10 cellular contexts compared by ENCODE assay signal in the genomic region with DNA sequence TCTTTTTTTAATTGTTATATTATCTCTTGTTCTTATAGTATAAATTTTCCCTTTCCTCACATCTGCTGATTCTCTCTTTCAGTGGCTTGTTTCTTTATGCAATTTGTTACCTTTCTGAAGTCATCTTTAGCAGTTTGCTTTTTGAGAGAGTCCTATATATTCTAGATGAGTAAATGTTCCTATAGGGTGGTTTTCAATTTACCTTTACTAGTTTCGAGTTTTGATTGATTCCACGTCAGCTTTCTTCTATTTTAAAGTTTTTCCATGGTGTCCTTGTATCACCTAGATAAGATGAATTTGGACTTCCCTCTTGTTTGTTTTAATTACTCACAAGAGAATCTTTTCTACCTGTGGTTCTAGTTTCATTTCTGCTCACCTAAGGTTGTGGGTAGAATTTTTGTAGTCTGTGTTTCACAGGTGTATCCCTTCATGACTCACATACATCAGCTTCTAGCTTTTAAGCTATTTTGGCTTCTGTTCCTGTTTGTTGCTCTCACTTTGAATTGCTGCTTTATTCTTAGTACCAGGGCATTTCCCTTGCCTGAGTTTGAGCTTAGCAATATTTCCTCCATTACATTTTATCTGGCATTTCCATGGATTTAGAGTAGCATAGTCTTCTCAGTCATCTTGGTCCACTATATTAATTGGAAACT. TPM values are rescaled to one million over a fixed set of nuclear protein-coding genes. Genes with fewer than 3 reads are reported as not detected.
A peak's percentile ranks its signal among the peaks of the same experiment; 100 is the strongest.
DNase-seq lines count a peak whose midpoint lies in the region; ATAC-seq and TF ChIP-seq lines count a peak whose summit lies in the region.
"Had no signal": no experiment of that assay in that cellular context is flagged by ENCODE, and none has a peak within 500 bp of the region (broad histone marks: within the 10 kb centered on the region; RNA-seq: fewer than 3 reads in every experiment).

No MANE protein-coding gene starts in this region.

- peaks cover 3% of the 10 kb centered on the region for H3K79me2 ChIP-seq in SK-N-SH (ENCODE audit: insufficient read depth)

- ATAC-seq in SK-N-SH treated with all-trans-retinoic acid at 6 μM for 48 hours: no peak
- ATAC-seq in HG02588 (IDR thresholded peaks at IDR 0.05; ENCODE audit: unreplicated experiment): peak; percentile 84
- peak; percentile 86 for ATAC-seq in HG03521 (IDR thresholded peaks at IDR 0.05; ENCODE audit: unreplicated experiment)
- ATAC-seq in stimulated activated memory B cell treated with anti-CD40 and anti-IgM and Interleukin-4, amounts not matched to agents 10 μg/mL and 1 μg/mL and 100 μg/mL, for 72 hours: peak; percentile 98

- no peak overlapping the region for H3K9ac ChIP-seq in SK-N-SH

- no peak overlapping the region for H3K4me3 ChIP-seq in SK-N-SH (ENCODE audit: low read depth in 2 of 2, low read length in 1 of 2)

- H3K4me1 ChIP-seq in SK-N-SH (ENCODE audit: control insufficient read depth in 1 of 2, insufficient read depth in 2 of 2, low read depth in 1 of 2, low read length in 1 of 2): peaks cover 0 to 7% of the 10 kb centered on the region in 2 experiments; a peak in 3 of 4 replicates

- H3K27ac Mint-ChIP-seq in stimulated activated memory B cell treated with anti-CD40 and anti-IgM and Interleukin-4, amounts not matched to agents 10 μg/mL and 1 μg/mL and 100 μg/mL, for 72 hours: peak overlapping the region; percentile 82
- no peak overlapping the region for H3K27ac Mint-ChIP-seq in activated T-helper 2 cell treated with anti-CD3 and anti-CD28 coated beads, Interferon-gamma antibody, Interleukin-2, Interleukin-4, amounts not matched to agents 10 μg/mL and 5 μg/mL and 100 μg/mL, durations not matched to agents 14 hours and 24 hours and 36 hours

- H3K9me3 ChIP-seq in SK-N-SH: no peaks in the 10 kb centered on the region

- no peak for TF ChIP-seq RAD21 in SK-N-SH (IDR thresholded peaks at IDR 0.05; ENCODE audit: low read length)

- peaks cover 0 to 3% of the 10 kb centered on the region in 2 experiments for H3K36me3 ChIP-seq in SK-N-SH (replicated peaks in 1 of 2; ENCODE audit: control insufficient read depth in 1 of 2, insufficient read depth in 2 of 2, low read length in 1 of 2)

- H3K9me3 Mint-ChIP-seq in stimulated activated memory B cell treated with anti-CD40 and anti-IgM and Interleukin-4, amounts not matched to agents 10 μg/mL and 1 μg/mL and 100 μg/mL, for 72 hours: no peaks in the 10 kb centered on the region
- H3K9me3 Mint-ChIP-seq in activated T-helper 2 cell treated with anti-CD3 and anti-CD28 coated beads, Interferon-gamma antibody, Interleukin-2, Interleukin-4, amounts not matched to agents 10 μg/mL and 5 μg/mL and 100 μg/mL, durations not matched to agents 14 hours and 24 hours and 36 hours: no peaks in the 10 kb centered on the region

- no peak overlapping the region for H3K27ac ChIP-seq in SK-N-SH (ENCODE audit: low read depth in 2 of 2, low read length in 1 of 2)

- H4K20me1 ChIP-seq in SK-N-SH (ENCODE audit: insufficient read depth): no peaks in the 10 kb centered on the region

- DNase-seq in SK-N-SH (no peak), iPS-NIHi7 (ENCODE audit: extremely low spot score) (no peak), NCI-H2107 treated with DMSO at 0.1 percent for 48 hours (lab: John Stamatoyannopoulos, UW; ENCODE audit: unreplicated experiment) (no peak)
- DNase-seq in activated T-helper 2 cell treated with anti-CD3 and anti-CD28 coated beads, Interferon-gamma antibody, Interleukin-2, Interleukin-4, amounts not matched to agents 10 μg/mL and 5 μg/mL and 100 μg/mL, durations not matched to agents 14 hours and 24 hours and 36 hours (ENCODE audit: low spot score): no peak
- DNase-seq: MV-4-11, SW 1271 had no signal

- no peaks in the 10 kb centered on the region for H3K27me3 ChIP-seq in SK-N-SH (ENCODE audit: insufficient read depth)

- POLR2A ChIA-PET in SK-N-SH (lab: Yijun Ruan, JAX): no interaction called here

- no peak for TF ChIP-seq EP300 in SK-N-SH (IDR thresholded peaks at IDR 0.05; ENCODE audit: borderline replicate concordance in 1 of 2, low read depth in 1 of 2, low read length in 1 of 2)

- no peak overlapping the region for H2AFZ ChIP-seq in SK-N-SH (ENCODE audit: low read depth)

- 79% methylated on average over 2 of the region's 2 CpGs for WGBS in SK-N-SH (ENCODE audit: low lambda C conversion rate)

- intact Hi-C loops in activated T-helper 2 cell treated with anti-CD3 and anti-CD28 coated beads, Interferon-gamma antibody, Interleukin-2, Interleukin-4, amounts not matched to agents 10 μg/mL and 5 μg/mL and 100 μg/mL, durations not matched to agents 14 hours and 24 hours and 36 hours (cut with micrococcal nuclease): no loop called here

- H3K36me3 Mint-ChIP-seq in stimulated activated memory B cell treated with anti-CD40 and anti-IgM and Interleukin-4, amounts not matched to agents 10 μg/mL and 1 μg/mL and 100 μg/mL, for 72 hours: peaks cover 19% of the 10 kb centered on the region
- H3K36me3 Mint-ChIP-seq in activated T-helper 2 cell treated with anti-CD3 and anti-CD28 coated beads, Interferon-gamma antibody, Interleukin-2, Interleukin-4, amounts not matched to agents 10 μg/mL and 5 μg/mL and 100 μg/mL, durations not matched to agents 14 hours and 24 hours and 36 hours (ENCODE audit: low read depth): no peaks in the 10 kb centered on the region

- no peak for TF ChIP-seq CTCF in SK-N-SH (IDR thresholded peaks at IDR 0.05)

- H3K4me2 ChIP-seq in SK-N-SH: no peak overlapping the region

- H3K4me3 Mint-ChIP-seq in stimulated activated memory B cell treated with anti-CD40 and anti-IgM and Interleukin-4, amounts not matched to agents 10 μg/mL and 1 μg/mL and 100 μg/mL, for 72 hours: peak overlapping the region; percentile 62
- H3K4me3 Mint-ChIP-seq in activated T-helper 2 cell treated with anti-CD3 and anti-CD28 coated beads, Interferon-gamma antibody, Interleukin-2, Interleukin-4, amounts not matched to agents 10 μg/mL and 5 μg/mL and 100 μg/mL, durations not matched to agents 14 hours and 24 hours and 36 hours (ENCODE audit: low read depth): no peak overlapping the region

- no peaks in the 10 kb centered on the region for H3F3A ChIP-seq in SK-N-SH (replicated peaks; ENCODE audit: insufficient read depth)

- H3K9me2 ChIP-seq in SK-N-SH: no peaks in the 10 kb centered on the region

- H3K27me3 Mint-ChIP-seq in stimulated activated memory B cell treated with anti-CD40 and anti-IgM and Interleukin-4, amounts not matched to agents 10 μg/mL and 1 μg/mL and 100 μg/mL, for 72 hours: no peaks in the 10 kb centered on the region
- peaks cover 23% of the 10 kb centered on the region for H3K27me3 Mint-ChIP-seq in activated T-helper 2 cell treated with anti-CD3 and anti-CD28 coated beads, Interferon-gamma antibody, Interleukin-2, Interleukin-4, amounts not matched to agents 10 μg/mL and 5 μg/mL and 100 μg/mL, durations not matched to agents 14 hours and 24 hours and 36 hours (ENCODE audit: low read depth)

- CTCF ChIA-PET in SK-N-SH (lab: Yijun Ruan, JAX): interaction anchor here (1.0 to 1.5 kb wide), 2 partner anchors 57 to 218 kb away, joined by 3 to 4 read pairs; no protein-coding TSS in a partner anchor

- H3K4me1 Mint-ChIP-seq in stimulated activated memory B cell treated with anti-CD40 and anti-IgM and Interleukin-4, amounts not matched to agents 10 μg/mL and 1 μg/mL and 100 μg/mL, for 72 hours: peaks cover 43% of the 10 kb centered on the region
- no peaks in the 10 kb centered on the region for H3K4me1 Mint-ChIP-seq in activated T-helper 2 cell treated with anti-CD3 and anti-CD28 coated beads, Interferon-gamma antibody, Interleukin-2, Interleukin-4, amounts not matched to agents 10 μg/mL and 5 μg/mL and 100 μg/mL, durations not matched to agents 14 hours and 24 hours and 36 hours (ENCODE audit: low read depth)

TF ChIP-seq in SK-N-SH, 30 proteins besides CTCF, POLR2A, EP300 and RAD21 (continues in another document):
- TF ChIP-seq MXI1 (IDR thresholded peaks at IDR 0.05; ENCODE audit: low read depth, low read length) (no peak), SMC3 (IDR thresholded peaks at IDR 0.05; ENCODE audit: low read depth, low read length) (no peak), NRF1 (IDR thresholded peaks at IDR 0.05; ENCODE audit: low read depth, low read length) (no peak), FOSL2 (IDR thresholded peaks at IDR 0.05; ENCODE audit: borderline replicate concordance, low read depth) (no peak), FOXM1 (IDR thresholded peaks at IDR 0.05; ENCODE audit: low read depth) (no peak), MEF2A (IDR thresholded peaks at IDR 0.05; ENCODE audit: borderline replicate concordance, low read depth) (no peak), TCF12 (IDR thresholded peaks at IDR 0.05) (no peak)
- TF ChIP-seq, protein P1, sequence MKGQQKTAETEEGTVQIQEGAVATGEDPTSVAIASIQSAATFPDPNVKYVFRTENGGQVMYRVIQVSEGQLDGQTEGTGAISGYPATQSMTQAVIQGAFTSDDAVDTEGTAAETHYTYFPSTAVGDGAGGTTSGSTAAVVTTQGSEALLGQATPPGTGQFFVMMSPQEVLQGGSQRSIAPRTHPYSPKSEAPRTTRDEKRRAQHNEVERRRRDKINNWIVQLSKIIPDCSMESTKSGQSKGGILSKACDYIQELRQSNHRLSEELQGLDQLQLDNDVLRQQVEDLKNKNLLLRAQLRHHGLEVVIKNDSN (IDR thresholded peaks at IDR 0.05; ENCODE audit: borderline replicate concordance, low read depth): no peak
- TF ChIP-seq, protein P2, sequence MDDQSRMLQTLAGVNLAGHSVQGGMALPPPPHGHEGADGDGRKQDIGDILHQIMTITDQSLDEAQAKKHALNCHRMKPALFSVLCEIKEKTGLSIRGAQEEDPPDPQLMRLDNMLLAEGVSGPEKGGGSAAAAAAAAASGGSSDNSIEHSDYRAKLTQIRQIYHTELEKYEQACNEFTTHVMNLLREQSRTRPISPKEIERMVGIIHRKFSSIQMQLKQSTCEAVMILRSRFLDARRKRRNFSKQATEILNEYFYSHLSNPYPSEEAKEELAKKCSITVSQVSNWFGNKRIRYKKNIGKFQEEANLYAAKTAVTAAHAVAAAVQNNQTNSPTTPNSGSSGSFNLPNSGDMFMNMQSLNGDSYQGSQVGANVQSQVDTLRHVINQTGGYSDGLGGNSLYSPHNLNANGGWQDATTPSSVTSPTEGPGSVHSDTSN (IDR thresholded peaks at IDR 0.05): no peak
- TF ChIP-seq, protein P3, sequence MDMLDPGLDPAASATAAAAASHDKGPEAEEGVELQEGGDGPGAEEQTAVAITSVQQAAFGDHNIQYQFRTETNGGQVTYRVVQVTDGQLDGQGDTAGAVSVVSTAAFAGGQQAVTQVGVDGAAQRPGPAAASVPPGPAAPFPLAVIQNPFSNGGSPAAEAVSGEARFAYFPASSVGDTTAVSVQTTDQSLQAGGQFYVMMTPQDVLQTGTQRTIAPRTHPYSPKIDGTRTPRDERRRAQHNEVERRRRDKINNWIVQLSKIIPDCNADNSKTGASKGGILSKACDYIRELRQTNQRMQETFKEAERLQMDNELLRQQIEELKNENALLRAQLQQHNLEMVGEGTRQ (IDR thresholded peaks at IDR 0.05; ENCODE audit: borderline replicate concordance, low read depth, low read length): no peak

RNA-seq across cellular contexts. Expression of a gene that starts 6.4 kb away (rescaled TPM):
- 1.9 and 2.6 TPM in 2 replicates for polyA plus RNA-seq in SK-N-SH (2012; rRNA removed)
- 2.8 and 4.2 TPM in 2 replicates for polyA plus RNA-seq in SK-N-SH (2012; cell fraction: cytosol; rRNA removed)
- polyA plus RNA-seq in SK-N-SH (2012; cell fraction: nucleus; rRNA removed): 1.8 and 4.6 TPM in 2 replicates
- 0.27 and 0.44 TPM in 2 replicates for total RNA-seq in activated T-helper 2 cell treated with anti-CD3 and anti-CD28 coated beads, Interferon-gamma antibody, Interleukin-2, Interleukin-4, amounts not matched to agents 10 μg/mL and 5 μg/mL and 100 μg/mL, durations not matched to agents 14 hours and 24 hours and 36 hours
